Comparison of ENCODE assay signal across 29 cellular contexts in genomic region chr5:53475320-53475719, GRCh38. TPM values are rescaled to one million over a fixed set of nuclear protein-coding genes. Genes with fewer than 3 reads are reported as not detected.
A peak's percentile ranks its signal among the peaks of the same experiment; 100 is the strongest.
DNase-seq lines count a peak whose midpoint lies in the region; ATAC-seq, FAIRE-seq and TF ChIP-seq lines count a peak whose summit lies in the region.
"Had no signal": no experiment of that assay in that cellular context is flagged by ENCODE, and none has a peak within 500 bp of the region (broad histone marks: within the 10 kb centered on the region; RNA-seq: fewer than 3 reads in every experiment).

No MANE protein-coding gene starts in this region.

- H3K4me1 ChIP-seq in astrocyte (ENCODE audit: insufficient read depth, low read length) (no peaks in the 10 kb centered on the region), HepG2 (ENCODE audit: insufficient read depth, low read length) (peaks cover 57% of the 10 kb centered on the region), right lobe of liver (peaks cover 0 to 50% (median 17%) of the 10 kb centered on the region in 4 donors), adrenal gland (replicated peaks in 1 of 2) (peaks cover 0 to 4% of the 10 kb centered on the region in 2 donors)
- H3K4me1 ChIP-seq: BE2C had no signal

- H3K27ac ChIP-seq in astrocyte (ENCODE audit: low read depth, low read length) (no peak overlapping the region), HepG2 (ENCODE audit: extremely low read length, insufficient read depth, low read length) (peak overlapping the region; percentile 98), right lobe of liver (peak overlapping the region in 2 of 3 donors; percentile 37 to 95), adrenal gland (no peak overlapping the region)
- H3K27ac ChIP-seq: BLaER1 had no signal

- H3K4me3 ChIP-seq in astrocyte (ENCODE audit: insufficient read depth, low read depth, low read length) = no peak overlapping the region
- H3K4me3 ChIP-seq in HepG2 (replicated peaks in 1 of 3; ENCODE audit: insufficient read depth in 1 of 3, low read depth in 2 of 3, low read length in 3 of 3) = no peak overlapping the region
- H3K4me3 ChIP-seq in right lobe of liver = no peak overlapping the region
- H3K4me3 ChIP-seq in adrenal gland = no peak overlapping the region
- H3K4me3 ChIP-seq: BLaER1, GM12878 had no signal

- TF ChIP-seq POLR2A in HepG2 (IDR thresholded peaks at IDR 0.05; ENCODE audit: insufficient read depth in 1 of 2, low read depth in 2 of 2, low read length in 2 of 2) (no peak), right lobe of liver (IDR thresholded peaks at IDR 0.05) (no peak), adrenal gland (IDR thresholded peaks at IDR 0.05) (no peak)

- ATAC-seq in HepG2 (no peak), right lobe of liver (no peak)
- ATAC-seq: GM12878 had no signal

- H3K27me3 ChIP-seq in astrocyte (ENCODE audit: insufficient read depth, low read length) = no peaks in the 10 kb centered on the region
- no peaks in the 10 kb centered on the region for H3K27me3 ChIP-seq in HepG2 (ENCODE audit: control insufficient read depth in 1 of 2, insufficient read depth in 2 of 2, low read length in 2 of 2)
- H3K27me3 ChIP-seq in right lobe of liver = no peaks in the 10 kb centered on the region
- H3K27me3 ChIP-seq in adrenal gland = no peaks in the 10 kb centered on the region

- no peak for TF ChIP-seq RAD21 in HepG2 (CRISPR knock-in tag; IDR thresholded peaks at IDR 0.05)

- H3K79me2 ChIP-seq in astrocyte (ENCODE audit: insufficient read depth, low read length) (no peaks in the 10 kb centered on the region), HepG2 (ENCODE audit: insufficient read depth, low read length) (no peaks in the 10 kb centered on the region)

- CTCF ChIA-PET in HepG2 (lab: Yijun Ruan, JAX; ENCODE audit: low intra/inter-chr PET ratio, low total read pairs) = no interaction called here

- WGBS in HepG2 (ENCODE audit: low lambda C conversion rate) = 77% methylated on average over 2 of the region's 2 CpGs
- 66% methylated on average over 2 of the region's 2 CpGs for WGBS in right lobe of liver (ENCODE audit: insufficient coverage, low coverage, low lambda C conversion rate, missing lambda C conversion rate)
- WGBS in adrenal gland, 4 donors = 88 to 96% (median 89%) methylated on average over 2 of the region's 2 CpGs

- no peak overlapping the region for H3K4me2 ChIP-seq in astrocyte (ENCODE audit: low read length)
- H3K4me2 ChIP-seq in HepG2 (ENCODE audit: low read depth, low read length) = no peak overlapping the region
- H3K4me2 ChIP-seq: BLaER1 had no signal

- H3K9ac ChIP-seq in astrocyte (ENCODE audit: low read length) (no peak overlapping the region), HepG2 (ENCODE audit: insufficient read depth, low read depth, low read length) (no peak overlapping the region)
- H3K9ac ChIP-seq: BLaER1 had no signal

- no peak for DNase-seq in astrocyte (ENCODE audit: low read depth)
- no peak for DNase-seq in HepG2 (ENCODE audit: low spot score)
- DNase-seq in right lobe of liver = no peak
- no peak for DNase-seq in adrenal gland
- no peak for DNase-seq in stimulated activated CD4-positive, alpha-beta T cell treated with anti-CD3 and anti-CD28 coated beads, Interleukin-2, amount 100 ng/mL, for 24 hours
- DNase-seq in HFFc6 = no peak
- DNase-seq: 8988T; ACHN; BE2C; C1 segment of cervical spinal cord; CD4-positive, alpha-beta memory T cell; CD4-positive, CD25-positive, alpha-beta regulatory T cell; CD8-positive, alpha-beta memory T cell; COR-L47; DMS 273 treated with DMSO at 0.1 percent for 48 hours; DMS153; DMS53; DMS79; DND-41; EL; GDM1 had no signal

- H2AFZ ChIP-seq in astrocyte (ENCODE audit: low read depth, low read length) (no peak overlapping the region), HepG2 (ENCODE audit: low read length) (no peak overlapping the region)

- in situ Hi-C loops in HepG2 (cut with HindIII; ENCODE audit: extremely low pct_ligation_motif_present, low pct_unique_long_range_greater_than_20kb) = no loop called here

- H3K9me3 Mint-ChIP-seq in astrocyte (ENCODE audit: unreplicated experiment) (no peaks in the 10 kb centered on the region), HFFc6 (no peaks in the 10 kb centered on the region)
- H3K9me3 Mint-ChIP-seq: CD4-positive, alpha-beta memory T cell; CD8-positive, alpha-beta memory T cell had no signal

- H3K36me3 ChIP-seq in astrocyte (ENCODE audit: insufficient read depth, low read length) (no peaks in the 10 kb centered on the region), HepG2 (replicated peaks in 1 of 2; ENCODE audit: control insufficient read depth in 1 of 2, insufficient read depth in 2 of 2, low read length in 2 of 2) (no peaks in the 10 kb centered on the region), right lobe of liver (no peaks in the 10 kb centered on the region), adrenal gland (replicated peaks in 1 of 2) (no peaks in the 10 kb centered on the region)
- H3K36me3 ChIP-seq: BE2C, BLaER1 had no signal

- intact Hi-C loops in HepG2 (cut with micrococcal nuclease; ENCODE audit: unreplicated experiment) = loop anchor here (5.0 kb wide), 3 partner anchors 87 to 587 kb away; partner anchors contain the start of gene NDUFS4
- intact Hi-C loops in right lobe of liver (cut with DNase I) = no loop called here
- intact Hi-C loops in adrenal gland (cut with DNase I) = no loop called here

- H3K4me3 Mint-ChIP-seq in astrocyte (ENCODE audit: unreplicated experiment) (no peak overlapping the region), HFFc6 (no peak overlapping the region)
- H3K4me3 Mint-ChIP-seq: CD14-positive monocyte; CD4-positive, alpha-beta memory T cell; CD4-positive, CD25-positive, alpha-beta regulatory T cell; CD8-positive, alpha-beta memory T cell had no signal

- TF ChIP-seq CTCF in astrocyte (IDR thresholded peaks at IDR 0.05; ENCODE audit: insufficient read depth, low read depth, low read length) = no peak
- no peak for TF ChIP-seq CTCF in HepG2 (CRISPR knock-in tag; IDR thresholded peaks at IDR 0.05)
- TF ChIP-seq CTCF in right lobe of liver (IDR thresholded peaks at IDR 0.05) = no peak
- TF ChIP-seq CTCF in adrenal gland (IDR thresholded peaks at IDR 0.05) = no peak
- no peak for TF ChIP-seq CTCF in HFFc6 (IDR thresholded peaks at IDR 0.05)

- H3K36me3 Mint-ChIP-seq in astrocyte (ENCODE audit: low read depth, unreplicated experiment) = no peaks in the 10 kb centered on the region
- no peaks in the 10 kb centered on the region for H3K36me3 Mint-ChIP-seq in HFFc6 (ENCODE audit: low read depth)
- H3K36me3 Mint-ChIP-seq: CD4-positive, CD25-positive, alpha-beta regulatory T cell had no signal

- no TSS peak for BruUV-seq in HepG2 (replicated peaks; lab: Mats Ljungman, UMichigan)

- H3K4me1 Mint-ChIP-seq in astrocyte (ENCODE audit: low read depth, unreplicated experiment) = peaks cover 11% of the 10 kb centered on the region
- H3K4me1 Mint-ChIP-seq in HFFc6 (ENCODE audit: low read depth) = peaks cover 30% of the 10 kb centered on the region

- no peaks in the 10 kb centered on the region for H3K27me3 Mint-ChIP-seq in astrocyte (ENCODE audit: low read depth, unreplicated experiment)
- peaks cover 5% of the 10 kb centered on the region for H3K27me3 Mint-ChIP-seq in HFFc6 (ENCODE audit: insufficient read depth)

- POLR2A ChIA-PET in HepG2 (lab: Yijun Ruan, JAX) = interaction anchor here (4.4 kb wide), 1 partner anchor 10 kb away, joined by 45 read pairs; no protein-coding TSS in a partner anchor

- H4K20me1 ChIP-seq in astrocyte (ENCODE audit: insufficient read depth, low read length) (no peaks in the 10 kb centered on the region), HepG2 (ENCODE audit: insufficient read depth, low read length) (no peaks in the 10 kb centered on the region)

- FAIRE-seq in astrocyte (lab: Jason Lieb, UNC) (peak; percentile 66), HepG2 (lab: Jason Lieb, UNC) (no peak)
- FAIRE-seq: A204.1, GM12878, GM12892, GM18507 had no signal

- TF ChIP-seq EP300 in HepG2 (IDR thresholded peaks at IDR 0.05; ENCODE audit: low read depth in 2 of 2, low read length in 2 of 2) (no peak), HepG2 (CRISPR knock-in tag; IDR thresholded peaks at IDR 0.05; ENCODE audit: borderline replicate concordance) (no peak)

- H3K9me3 ChIP-seq in astrocyte (ENCODE audit: insufficient read depth, low read depth, low read length) (no peaks in the 10 kb centered on the region), HepG2 (ENCODE audit: low read length) (no peaks in the 10 kb centered on the region), right lobe of liver (no peaks in the 10 kb centered on the region), adrenal gland (replicated peaks in 1 of 3) (no peaks in the 10 kb centered on the region)
- H3K9me3 ChIP-seq: BE2C, BLaER1 had no signal

- no peak overlapping the region for H3K27ac Mint-ChIP-seq in astrocyte (ENCODE audit: unreplicated experiment)
- no peak overlapping the region for H3K27ac Mint-ChIP-seq in HFFc6
- H3K27ac Mint-ChIP-seq: CD14-positive monocyte; CD4-positive, alpha-beta memory T cell; CD4-positive, CD25-positive, alpha-beta regulatory T cell; CD8-positive, alpha-beta memory T cell had no signal

RNA-seq across cellular contexts. Expression of gene FST, which starts 5.1 kb away (rescaled TPM):
- total RNA-seq in astrocyte (39.1 and 57.1 TPM in 2 replicates), HepG2 (2016; rRNA removed; fragmentation: Illumina TruSeq; extraction: Trizol) (21.2 and 38.6 TPM in 2 replicates), right lobe of liver (10 to 100 TPM; 13.1 to 28.2 (median 15.3) TPM), adrenal gland (10 to 100 TPM in 1 of 8 donors, 1 to 10 TPM in 7; 1.5 to 14.2 (median 2.9) TPM)
- 18.7 and 19.2 TPM in 2 replicates for total RNA-seq in HepG2 (2016; cell fraction: cytosol; rRNA removed; fragmentation: Illumina TruSeq; extraction: Trizol; ENCODE audit: low read depth)
- 18.4 and 42.7 TPM in 2 replicates for total RNA-seq in HepG2 (2016; cell fraction: insoluble cytoplasmic fraction; rRNA removed; fragmentation: Illumina TruSeq; extraction: Trizol)
- total RNA-seq in HepG2 (2016; cell fraction: membrane; rRNA removed; fragmentation: Illumina TruSeq; extraction: Trizol) = 25.9 and 27.5 TPM in 2 replicates
- 50.2 and 51.1 TPM in 2 replicates for total RNA-seq in HepG2 (2016; cell fraction: nucleus; rRNA removed; fragmentation: Illumina TruSeq; extraction: Trizol)
- polyA plus RNA-seq in HepG2 (2011; rRNA removed) (136 and 141 TPM in 2 replicates), adrenal gland (1 to 10 TPM; 3.1 to 8.9 (median 3.6) TPM)
- polyA plus RNA-seq in HepG2 (2011; cell fraction: cytosol; rRNA removed) = 76.2 and 118 TPM in 2 replicates
- 165 and 188 TPM in 2 replicates for polyA plus RNA-seq in HepG2 (2011; cell fraction: nucleus; rRNA removed)
- polyA plus RNA-seq in HepG2 (2012) = 255 and 298 TPM in 2 replicates
- 25.3 and 25.6 TPM in 2 replicates for polyA plus RNA-seq in HepG2 (2016; cell fraction: cytosol; fragmentation: Illumina TruSeq; extraction: Trizol; ENCODE audit: low read depth)
- polyA plus RNA-seq in HepG2 (2016; cell fraction: insoluble cytoplasmic fraction; fragmentation: Illumina TruSeq; extraction: Trizol; ENCODE audit: low read depth) = 21.2 and 23.0 TPM in 2 replicates
- polyA plus RNA-seq in HepG2 (2016; cell fraction: membrane; fragmentation: Illumina TruSeq; extraction: Trizol; ENCODE audit: low read depth) = 20.2 and 27.0 TPM in 2 replicates
- 94.2 and 108 TPM in 2 replicates for polyA plus RNA-seq in HepG2 (2016; cell fraction: nucleus; fragmentation: Illumina TruSeq; extraction: Trizol; ENCODE audit: insufficient read depth, low read depth)
- polyA minus RNA-seq in HepG2 (2011; rRNA and poly(A)+ RNA removed; ENCODE audit: low replicate concordance) = 0.61 and 57.6 TPM in 2 replicates
- 48.9 and 60.8 TPM in 2 replicates for polyA minus RNA-seq in HepG2 (2011; cell fraction: cytosol; rRNA and poly(A)+ RNA removed)
- polyA minus RNA-seq in HepG2 (2011; cell fraction: nucleus; rRNA and poly(A)+ RNA removed) = 70.6 and 93.7 TPM in 2 replicates
- 10 to 100 TPM; 14.2 to 92.1 (median 82.2) TPM for total RNA-seq in HFFc6 (2021; fragmentation: NEBNext Ultra II Directional; extraction: Animal tissue kit (Norgen Biotek cat#: 25700))
- total RNA-seq: A673; CD4-positive, CD25-positive, alpha-beta regulatory T cell; G401 had no signal
- polyA plus RNA-seq: CD14-positive monocyte; CD8-positive, alpha-beta memory T cell; GM12878 had no signal

Comparison
In these comparisons a context has a peak if more than half of its experiments do, and no peak if none do; other contexts are left out.
1. H3K27ac ChIP-seq: peak in HepG2 (single experiment) and right lobe of liver (2 of 3); none in astrocyte (single experiment) and adrenal gland (0 of 5).